8 cellular contexts compared by ENCODE assay signal in genomic region chr3:51099794-51100542, GRCh38.
DNase-seq lines count a peak whose midpoint lies in the region; ATAC-seq, FAIRE-seq and TF ChIP-seq lines count a peak whose summit lies in the region.

No MANE protein-coding gene starts in this region.

- no peak for TF ChIP-seq POLR2A in transverse colon (IDR thresholded peaks at IDR 0.05)

- peak; percentile 95 for TF ChIP-seq CTCF in AG10803 (conservative IDR thresholded peaks at IDR 0.05; ENCODE audit: low read length)
- peak; percentile 28 for TF ChIP-seq CTCF in GM10248 (IDR thresholded peaks at IDR 0.05; ENCODE audit: control extremely low read depth, extremely low read depth, low read depth, missing control alignments)
- TF ChIP-seq CTCF in brain microvascular endothelial cell (IDR thresholded peaks at IDR 0.05; ENCODE audit: low read depth, low read length, missing control alignments) = peak; percentile 86
- TF ChIP-seq CTCF in kidney (IDR thresholded peaks at IDR 0.05; ENCODE audit: borderline replicate concordance, extremely low read depth, insufficient read depth) = peak; percentile 57
- peak; percentile 45 to 68 (median 58) for TF ChIP-seq CTCF in transverse colon (IDR thresholded peaks at IDR 0.05)

- no peak for FAIRE-seq in kidney (lab: Jason Lieb, UNC)

- no peak for ATAC-seq in HG03442 (IDR thresholded peaks at IDR 0.05; ENCODE audit: unreplicated experiment)

- H3K27me3 ChIP-seq in brain microvascular endothelial cell (replicated peaks) (no peaks in the 10 kb centered on the region), transverse colon (no peaks in the 10 kb centered on the region)

- no peaks in the 10 kb centered on the region for H3K4me1 ChIP-seq in kidney (ENCODE audit: control insufficient read depth in 1 of 2, insufficient read depth in 1 of 2, low read depth in 1 of 2, low read length in 2 of 2)
- no peaks in the 10 kb centered on the region for H3K4me1 ChIP-seq in transverse colon

- H3K9me3 ChIP-seq in kidney (ENCODE audit: control insufficient read depth in 1 of 2, low read length in 2 of 2) (no peaks in the 10 kb centered on the region), transverse colon (no peaks in the 10 kb centered on the region)

- in situ Hi-C loops in brain microvascular endothelial cell (cut with HindIII; ENCODE audit: low pct_ligation_motif_present, low sequenced_read_pairs) = loop anchor here (25.0 kb wide), 1 partner anchor 262 kb away; no protein-coding TSS in a partner anchor
- in situ Hi-C loops in transverse colon (cut with MboI; ENCODE audit: low pct_ligation_motif_present in 1 of 4, low pct_unique_long_range_greater_than_20kb in 1 of 4, low sequenced_read_pairs in 3 of 4) = no loop called here

- WGBS in transverse colon (ENCODE audit: low coverage in 1 of 2), 2 donors = 49 to 59% methylated on average over 3 of the region's 3 CpGs

- H3K27ac ChIP-seq in brain microvascular endothelial cell (no peak overlapping the region), kidney (ENCODE audit: low read depth in 2 of 2, low read length in 2 of 2) (no peak overlapping the region), transverse colon (no peak overlapping the region)

- CTCF ChIA-PET in GM10248 (lab: Yijun Ruan, JAX) = interaction anchor here (0.7 to 1.5 kb wide), 7 partner anchors 9 to 114 kb away, joined by 3 to 4 read pairs (median 3); no protein-coding TSS in a partner anchor

- H3K9ac ChIP-seq in kidney (ENCODE audit: low read length in 2 of 2) = no peak overlapping the region

- no peak for TF ChIP-seq EP300 in transverse colon (IDR thresholded peaks at IDR 0.05; ENCODE audit: low read depth)

- H3K4me3 ChIP-seq in AG10803 (ENCODE audit: low read length) (no peak overlapping the region), brain microvascular endothelial cell (ENCODE audit: low read depth, low read length) (no peak overlapping the region), kidney (ENCODE audit: low read length in 2 of 2) (no peak overlapping the region), transverse colon (no peak overlapping the region)

- DNase-seq in AG10803 (ENCODE audit: low read depth) = peak; percentile 61
- peak; percentile 23 for DNase-seq in GM10248 (ENCODE audit: extremely low spot score)
- peak; percentile 55 for DNase-seq in NCI-H460 (ENCODE audit: extremely low read depth, low read depth)
- DNase-seq in brain microvascular endothelial cell = peak; percentile 54
- DNase-seq in kidney = no peak
- DNase-seq in transverse colon = peak; percentile 50
- DNase-seq in NCI-H187 (lab: John Stamatoyannopoulos, UW) = no peak

- POLR2A ChIA-PET in GM10248 (lab: Yijun Ruan, JAX) = no interaction called here

- intact Hi-C loops in kidney (cut with DNase I) (loop anchor here (10.0 kb wide), 1 partner anchor 275 kb away; no protein-coding TSS in a partner anchor), transverse colon (cut with DNase I; ENCODE audit: low total_unique reads) (no loop called here)

- H3K36me3 ChIP-seq in brain microvascular endothelial cell (replicated peaks) (no peaks in the 10 kb centered on the region), kidney (ENCODE audit: control insufficient read depth in 1 of 2, insufficient read depth in 2 of 2, low read length in 2 of 2) (no peaks in the 10 kb centered on the region), transverse colon (no peaks in the 10 kb centered on the region)

Comparison
In these comparisons a context has a peak if more than half of its experiments do, and no peak if none do; other contexts are left out.
1. DNase-seq: peak in AG10803 (single experiment), GM10248 (single experiment), NCI-H460 (single experiment), brain microvascular endothelial cell (single experiment) and transverse colon (single experiment); none in kidney (single experiment) and NCI-H187 (0 of 2).
2. CTCF ChIP-seq: peak in every context shown above with its lines; median percentile 95 in AG10803; 86 in brain microvascular endothelial cell; 58 in transverse colon; 57 in kidney; 28 in GM10248.